Comparison of ENCODE assay signal across 16 cellular contexts in the genomic region with DNA sequence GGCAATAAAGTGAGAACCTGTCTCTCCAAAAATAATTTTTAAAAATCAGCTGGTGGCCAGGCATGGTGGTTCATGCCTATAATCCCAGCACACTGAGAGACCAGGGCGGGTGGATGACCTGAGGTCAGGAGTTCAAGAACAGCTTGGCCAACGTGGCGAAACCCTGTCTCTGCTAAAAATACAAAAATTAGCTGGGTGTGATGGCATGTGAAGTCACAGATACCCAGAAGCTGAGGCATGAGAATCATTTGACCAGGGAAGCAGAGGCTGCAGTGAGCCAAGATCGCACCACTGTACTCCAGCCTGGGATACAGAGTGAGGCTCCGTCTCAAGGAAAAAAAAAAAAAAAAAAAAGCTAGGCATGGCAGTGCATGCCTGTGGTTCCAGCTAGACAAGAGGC. TPM values are rescaled to one million over a fixed set of nuclear protein-coding genes. Genes with fewer than 3 reads are reported as not detected.
DNase-seq lines count a peak whose midpoint lies in the region; ATAC-seq and TF ChIP-seq lines count a peak whose summit lies in the region.
"Had no signal": no experiment of that assay in that cellular context is flagged by ENCODE, and none has a peak within 500 bp of the region (broad histone marks: within the 10 kb centered on the region; RNA-seq: fewer than 3 reads in every experiment).

No MANE protein-coding gene starts in this region.

- intact Hi-C loops in heart left ventricle (cut with DNase I), result no loop called here
- intact Hi-C loops in psoas muscle (cut with DNase I), result no loop called here
- intact Hi-C loops in ovary (cut with DNase I), result no loop called here

- H3K27ac ChIP-seq in heart left ventricle (peak overlapping the region in 4 of 12 donors; percentile 19 to 62 (median 50)), right atrium auricular region (no peak overlapping the region), psoas muscle (no peak overlapping the region), ovary (no peak overlapping the region)
- H3K27ac ChIP-seq: BLaER1 had no signal

- DNase-seq in heart left ventricle, result peak in 2 of 5 donors; percentile 20 to 43
- DNase-seq in right atrium auricular region (ENCODE audit: low spot score), result no peak
- DNase-seq in T-helper 17 cell, result no peak
- DNase-seq in left lobe of liver (ENCODE audit: low spot score), result no peak
- DNase-seq in psoas muscle, result peak in 1 of 2 donors; percentile 51
- no peak for DNase-seq in mucosa of gallbladder (ENCODE audit: low spot score)
- DNase-seq in ovary, result no peak
- DNase-seq: 8988T; CD4-positive, alpha-beta memory T cell; DMS153; DMS79; GDM1; H9 had no signal

- TF ChIP-seq CTCF in heart left ventricle (IDR thresholded peaks at IDR 0.05) (no peak), right atrium auricular region (IDR thresholded peaks at IDR 0.05) (no peak), psoas muscle (IDR thresholded peaks at IDR 0.05) (no peak), ovary (IDR thresholded peaks at IDR 0.05) (no peak)

- no peaks in the 10 kb centered on the region for H3K9me3 ChIP-seq in heart left ventricle
- H3K9me3 ChIP-seq in right atrium auricular region, result no peaks in the 10 kb centered on the region
- H3K9me3 ChIP-seq in T-helper 17 cell (ENCODE audit: control insufficient read depth, low read length, poor library complexity, severe bottlenecking), result no peaks in the 10 kb centered on the region
- H3K9me3 ChIP-seq in psoas muscle, result no peaks in the 10 kb centered on the region
- no peaks in the 10 kb centered on the region for H3K9me3 ChIP-seq in ovary
- H3K9me3 ChIP-seq: BLaER1 had no signal

- peak; percentile 40 to 81 (median 52) for ATAC-seq in heart left ventricle
- no peak for ATAC-seq in T-helper 17 cell
- peak; percentile 56 for ATAC-seq in left lobe of liver
- peak; percentile 66 to 90 (median 77) for ATAC-seq in psoas muscle
- ATAC-seq in GM18861 (IDR thresholded peaks at IDR 0.05; ENCODE audit: unreplicated experiment), result no peak

- TF ChIP-seq EP300 in ovary (IDR thresholded peaks at IDR 0.05), result no peak

- peaks cover 2% of the 10 kb centered on the region for H3K4me1 Mint-ChIP-seq in T-helper 17 cell
- H3K4me1 Mint-ChIP-seq: CD14-positive monocyte, H9 had no signal

- H3K4me1 ChIP-seq in heart left ventricle (peaks cover 0 to 4% (median 0%) of the 10 kb centered on the region in 12 donors), right atrium auricular region (no peaks in the 10 kb centered on the region), psoas muscle (peaks cover 3% of the 10 kb centered on the region), ovary (ENCODE audit: insufficient read depth) (no peaks in the 10 kb centered on the region)
- H3K4me1 ChIP-seq: BLaER1 had no signal

- WGBS in heart left ventricle, 4 donors, result 67 to 78% (median 72%) methylated on average over 5 of the region's 5 CpGs
- 34 to 55% (median 35%) methylated on average over 4 to 5 of the region's 5 CpGs for WGBS in psoas muscle, 3 donors
- 86 to 96% (median 90%) methylated on average over 5 of the region's 5 CpGs for WGBS in ovary, 3 donors

- H3K27me3 Mint-ChIP-seq in T-helper 17 cell, result no peaks in the 10 kb centered on the region
- H3K27me3 Mint-ChIP-seq: CD4-positive, alpha-beta memory T cell had no signal

- H3K36me3 ChIP-seq in heart left ventricle (peaks cover 0 to 93% (median 82%) of the 10 kb centered on the region in 9 donors), right atrium auricular region (peaks cover 50% of the 10 kb centered on the region), psoas muscle (ENCODE audit: insufficient read depth in 1 of 2, low read depth in 1 of 2) (peaks cover 8 to 85% of the 10 kb centered on the region in 2 donors), ovary (no peaks in the 10 kb centered on the region)

- H3K36me3 Mint-ChIP-seq in T-helper 17 cell (ENCODE audit: low read depth), result peaks cover 7% of the 10 kb centered on the region

- H3K27ac Mint-ChIP-seq in T-helper 17 cell, result peak overlapping the region; percentile 65
- H3K27ac Mint-ChIP-seq: CD14-positive monocyte had no signal

- H3K4me3 Mint-ChIP-seq in T-helper 17 cell, result no peak overlapping the region
- H3K4me3 Mint-ChIP-seq: CD14-positive monocyte; CD4-positive, alpha-beta memory T cell; H9 had no signal

- H3K4me3 ChIP-seq in heart left ventricle (no peak overlapping the region), right atrium auricular region (no peak overlapping the region), psoas muscle (no peak overlapping the region), ovary (no peak overlapping the region)
- H3K4me3 ChIP-seq: BLaER1 had no signal

- H3K27me3 ChIP-seq in heart left ventricle (no peaks in the 10 kb centered on the region), right atrium auricular region (no peaks in the 10 kb centered on the region), psoas muscle (ENCODE audit: insufficient read depth in 3 of 3, low read length in 2 of 3) (no peaks in the 10 kb centered on the region), ovary (no peaks in the 10 kb centered on the region)
- H3K27me3 ChIP-seq: BLaER1 had no signal

- TF ChIP-seq POLR2A in heart left ventricle (IDR thresholded peaks at IDR 0.05) (no peak), ovary (IDR thresholded peaks at IDR 0.05) (no peak)

RNA-seq across cellular contexts. Expression of gene GPR75, which starts 7.4 kb away (rescaled TPM):
- total RNA-seq in heart left ventricle (1 to 10 TPM in 7 of 9 donors, under 1 TPM in 2; 0.67 to 2.2 (median 1.2) TPM), right atrium auricular region (1 to 10 TPM; 1.3 to 2.5 TPM), T-helper 17 cell (1 to 10 TPM; 1.8 to 2.7 TPM), left lobe of liver (1.6 TPM), psoas muscle (1 to 10 TPM in 2 of 4 donors, under 1 TPM in 2; 0.51 to 1.3 (median 1.0) TPM), mucosa of gallbladder (2.2 TPM), ovary (1 to 10 TPM; 2.1 to 4.9 (median 2.8) TPM)
- polyA plus RNA-seq in heart left ventricle (under 1 TPM; 0.84 to 0.98 TPM), psoas muscle (1 to 10 TPM in 1 of 3 donors, under 1 TPM in 2; 0.29 to 1.9 (median 0.38) TPM), ovary (1 to 10 TPM; 1.1 to 4.1 TPM)
- polyA plus RNA-seq: CD14-positive monocyte; CD4-positive, alpha-beta memory T cell had no signal

Comparison
In these comparisons a context has a peak if more than half of its experiments do, and no peak if none do; other contexts are left out.
1. ATAC-seq: peak in heart left ventricle (4 of 4), left lobe of liver (single experiment) and psoas muscle (4 of 4); none in T-helper 17 cell (single experiment) and GM18861 (single experiment).